Comparison of ENCODE assay signal across 8 cellular contexts in the genomic region with DNA sequence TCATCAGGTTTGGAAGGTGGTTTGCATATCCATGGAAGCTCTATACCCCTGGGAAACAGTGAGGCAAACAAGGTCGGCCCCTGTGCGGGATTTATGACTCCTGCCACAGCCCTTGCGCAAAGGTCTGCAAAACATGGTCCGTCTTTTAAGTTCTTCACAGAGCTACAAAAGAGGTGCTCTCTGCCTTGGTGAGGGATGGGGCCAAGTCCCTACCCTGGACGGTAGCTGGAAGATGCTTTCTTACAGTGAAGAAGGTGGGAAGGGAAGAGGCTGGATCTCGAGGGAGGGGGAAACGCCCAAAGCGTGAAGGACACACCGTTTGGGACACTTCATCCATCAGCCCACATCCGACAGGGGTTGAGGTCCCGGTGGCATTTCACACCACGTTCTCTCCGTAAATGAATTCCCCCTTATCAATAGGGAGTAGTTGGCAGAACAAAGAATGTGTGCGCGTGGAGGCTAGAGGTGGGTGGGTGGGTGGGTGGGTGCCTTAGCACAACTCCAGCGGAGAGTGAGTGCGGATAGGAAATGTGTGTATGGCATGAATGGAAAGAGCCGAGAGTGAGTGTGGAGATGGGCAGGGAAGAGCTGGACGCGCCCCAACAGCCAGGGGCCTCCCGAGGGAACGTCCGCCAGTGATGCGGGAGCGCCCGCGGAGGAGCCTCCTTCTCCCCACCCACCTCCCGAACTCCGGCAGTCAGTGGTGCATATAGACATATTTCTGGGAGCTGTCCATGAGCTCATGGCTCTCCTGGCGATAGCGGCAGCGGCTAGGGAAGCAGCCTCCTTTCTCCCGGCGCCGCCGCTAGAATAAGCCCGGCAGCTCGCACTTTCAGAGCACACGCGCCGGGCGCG.
DNase-seq lines count a peak whose midpoint lies in the region; ATAC-seq, FAIRE-seq and TF ChIP-seq lines count a peak whose summit lies in the region.

No MANE protein-coding gene starts in this region.

- peaks cover 3% of the 10 kb centered on the region; the same call in 1 of the 2 replicates for H3K4me1 ChIP-seq in BE2C

- DNase-seq in BE2C (peak; percentile 68), GM19239 (ENCODE audit: insufficient read length, low spot score) (peak; percentile 12), KBM-7 (peak; percentile 15), germinal center (ENCODE audit: low spot score) (peak; percentile 11), non-pigmented ciliary epithelial cell (ENCODE audit: low read depth) (peak; percentile 14), DMS153 treated with DMSO at 0.1 percent for 48 hours (lab: John Stamatoyannopoulos, UW; ENCODE audit: unreplicated experiment) (no peak)
- peak; percentile 1 to 5 for DNase-seq in activated T-cell treated with anti-CD3 and anti-CD28 coated beads, Interleukin-2, amount 50 U/mL, for 72 hours

- TF ChIP-seq CTCF in BE2C (IDR thresholded peaks at IDR 0.05; ENCODE audit: low read depth, low read length), result no peak

- H3K36me3 ChIP-seq in BE2C, result no peaks in the 10 kb centered on the region

- H3K4me3 ChIP-seq in BE2C (ENCODE audit: low read depth, low read length), result peak overlapping the region; percentile 67

- H3K27me3 ChIP-seq in BE2C, result no peaks in the 10 kb centered on the region

- H3K36me3 Mint-ChIP-seq in activated T-cell treated with anti-CD3 and anti-CD28 coated beads, Interleukin-2, amount 50 U/mL, for 72 hours (ENCODE audit: insufficient read depth in 2 of 2), result peaks cover 4 to 5% of the 10 kb centered on the region in 2 donors

- H3K27me3 Mint-ChIP-seq in activated T-cell treated with anti-CD3 and anti-CD28 coated beads, Interleukin-2, amount 50 U/mL, for 72 hours (ENCODE audit: low read depth), result peaks cover 63% of the 10 kb centered on the region

- peak overlapping the region; percentile 86 to 87 for H3K4me3 Mint-ChIP-seq in activated T-cell treated with anti-CD3 and anti-CD28 coated beads, Interleukin-2, amount 50 U/mL, for 72 hours

- no peaks in the 10 kb centered on the region for H3K9me3 ChIP-seq in BE2C

- H3K27ac Mint-ChIP-seq in activated T-cell treated with anti-CD3 and anti-CD28 coated beads, Interleukin-2, amount 50 U/mL, for 72 hours, result no peak overlapping the region

- ATAC-seq in activated T-cell treated with anti-CD3 and anti-CD28 coated beads, Interleukin-2, amount 50 U/mL, for 72 hours (replicated peaks in 1 of 2), result peak; percentile 11 to 24
- ATAC-seq in HG03439 (IDR thresholded peaks at IDR 0.05; ENCODE audit: unreplicated experiment), result no peak

- H3K9me3 Mint-ChIP-seq in activated T-cell treated with anti-CD3 and anti-CD28 coated beads, Interleukin-2, amount 50 U/mL, for 72 hours, result no peaks in the 10 kb centered on the region

- H3K4me1 Mint-ChIP-seq in activated T-cell treated with anti-CD3 and anti-CD28 coated beads, Interleukin-2, amount 50 U/mL, for 72 hours (ENCODE audit: low read depth), result peaks cover 23% of the 10 kb centered on the region

- peak; percentile 52 for FAIRE-seq in GM19239 (lab: Jason Lieb, UNC)

- in situ Hi-C loops in KBM-7 (cut with MboI; ENCODE audit: low pct_unique_long_range_greater_than_20kb, low sequenced_read_pairs), result no loop called here
